In genomic region chr14:90513151-90514014, GRCh38 we compare ENCODE assay signal across 9 cellular contexts.
DNase-seq lines count a peak whose midpoint lies in the region; ATAC-seq, FAIRE-seq and TF ChIP-seq lines count a peak whose summit lies in the region.
"Had no signal": no experiment of that assay in that cellular context is flagged by ENCODE, and none has a peak within 500 bp of the region (broad histone marks: within the 10 kb centered on the region; RNA-seq: fewer than 3 reads in every experiment).

No MANE protein-coding gene starts in this region.

- no peak overlapping the region for H3K27ac Mint-ChIP-seq in activated CD4-positive, alpha-beta T cell treated with anti-CD3 and anti-CD28 coated beads, Interleukin-2, amount 10 ng/mL, durations not matched to agents 24 days and 14 days
- H3K27ac Mint-ChIP-seq: activated B cell treated with CpG ODN at 0.5 μM for 24 hours had no signal

- H3K4me1 ChIP-seq in GM23248 (ENCODE audit: insufficient read depth) (no peaks in the 10 kb centered on the region), parathyroid adenoma (peaks cover 75% of the 10 kb centered on the region)

- no peaks in the 10 kb centered on the region for H3K9me3 ChIP-seq in GM23248 (ENCODE audit: low read depth)
- H3K9me3 ChIP-seq in parathyroid adenoma (ENCODE audit: control insufficient read depth, low read length): no peaks in the 10 kb centered on the region

- H4K20me1 ChIP-seq in GM23248 (ENCODE audit: insufficient read depth): no peaks in the 10 kb centered on the region

- no peaks in the 10 kb centered on the region for H3K9me3 Mint-ChIP-seq in activated CD4-positive, alpha-beta T cell treated with anti-CD3 and anti-CD28 coated beads, Interleukin-2, amount 10 ng/mL, durations not matched to agents 24 days and 14 days
- H3K9me3 Mint-ChIP-seq: activated B cell treated with CpG ODN at 0.5 μM for 24 hours had no signal

- H3K27ac ChIP-seq in GM23248: no peak overlapping the region
- peak overlapping the region; percentile 73 for H3K27ac ChIP-seq in parathyroid adenoma

- H2AFZ ChIP-seq in GM23248 (no peak overlapping the region), parathyroid adenoma (peak overlapping the region; percentile 76)

- no peaks in the 10 kb centered on the region for H3K4me1 Mint-ChIP-seq in activated CD4-positive, alpha-beta T cell treated with anti-CD3 and anti-CD28 coated beads, Interleukin-2, amount 10 ng/mL, durations not matched to agents 24 days and 14 days

- ATAC-seq in HG02798 (IDR thresholded peaks at IDR 0.05; ENCODE audit: poor library complexity, unreplicated experiment) (no peak), HG03571 (IDR thresholded peaks at IDR 0.05; ENCODE audit: unreplicated experiment) (no peak), GM21528 (IDR thresholded peaks at IDR 0.05; ENCODE audit: low FRiP score, unreplicated experiment) (no peak)

- H3K4me3 ChIP-seq in GM23248: no peak overlapping the region
- no peak overlapping the region for H3K4me3 ChIP-seq in parathyroid adenoma (ENCODE audit: low read depth, low read length)

- FAIRE-seq in frontal cortex (lab: Jason Lieb, UNC): peak; percentile 31

- H3K36me3 ChIP-seq in GM23248 (ENCODE audit: low read depth) (no peaks in the 10 kb centered on the region), parathyroid adenoma (ENCODE audit: control insufficient read depth, insufficient read depth, low read length) (no peaks in the 10 kb centered on the region)

- H3K9ac ChIP-seq in GM23248 (no peak overlapping the region), parathyroid adenoma (no peak overlapping the region)

- intact Hi-C loops in activated CD4-positive, alpha-beta T cell treated with anti-CD3 and anti-CD28 coated beads, Interleukin-2, amount 10 ng/mL, durations not matched to agents 24 days and 14 days (cut with micrococcal nuclease): no loop called here

- no peaks in the 10 kb centered on the region for H3K9me2 ChIP-seq in GM23248 (ENCODE audit: insufficient read depth)

- WGBS in GM23248 (ENCODE audit: low coverage in 1 of 2, low lambda C conversion rate in 2 of 2, missing lambda C conversion rate in 2 of 2), 2 experiments: 36% methylated on average over 16 of the region's 16 CpGs

- H3K79me2 ChIP-seq in GM23248 (ENCODE audit: insufficient read depth) (no peaks in the 10 kb centered on the region), parathyroid adenoma (no peaks in the 10 kb centered on the region)

- no peak for TF ChIP-seq CTCF in parathyroid adenoma (IDR thresholded peaks at IDR 0.05)

- in situ Hi-C loops in GM23248 (cut with MboI): no loop called here

- no peak overlapping the region for H3K4me2 ChIP-seq in GM23248 (ENCODE audit: unreplicated experiment)
- H3K4me2 ChIP-seq in parathyroid adenoma (ENCODE audit: low read length): no peak overlapping the region

- DNase-seq in GM23248: peak; percentile 39
- peak; percentile 96 for DNase-seq in NCI-H526 treated with DMSO at 0.1 percent for 48 hours (lab: John Stamatoyannopoulos, UW)
- peak; percentile 82 to 85 for DNase-seq in frontal cortex (ENCODE audit: low spot score in 2 of 2)
- no peak for DNase-seq in activated CD4-positive, alpha-beta T cell treated with anti-CD3 and anti-CD28 coated beads, Interleukin-2, amount 10 ng/mL, durations not matched to agents 24 days and 14 days
- DNase-seq: activated B cell treated with CpG ODN at 0.5 μM for 24 hours had no signal

- H3K27me3 ChIP-seq in GM23248 (replicated peaks; ENCODE audit: insufficient read depth) (peaks cover 7% of the 10 kb centered on the region; the same call in 1 of the 2 replicates), parathyroid adenoma (ENCODE audit: control insufficient read depth, insufficient read depth, low read length) (no peaks in the 10 kb centered on the region)

- no peaks in the 10 kb centered on the region for H3K36me3 Mint-ChIP-seq in activated CD4-positive, alpha-beta T cell treated with anti-CD3 and anti-CD28 coated beads, Interleukin-2, amount 10 ng/mL, durations not matched to agents 24 days and 14 days (ENCODE audit: low read depth)

- no peaks in the 10 kb centered on the region for H3F3A ChIP-seq in GM23248 (ENCODE audit: insufficient read depth)

- no peak overlapping the region for H3K4me3 Mint-ChIP-seq in activated CD4-positive, alpha-beta T cell treated with anti-CD3 and anti-CD28 coated beads, Interleukin-2, amount 10 ng/mL, durations not matched to agents 24 days and 14 days
- H3K4me3 Mint-ChIP-seq: activated B cell treated with CpG ODN at 0.5 μM for 24 hours had no signal

- H3K27me3 Mint-ChIP-seq in activated CD4-positive, alpha-beta T cell treated with anti-CD3 and anti-CD28 coated beads, Interleukin-2, amount 10 ng/mL, durations not matched to agents 24 days and 14 days: peaks cover 10% of the 10 kb centered on the region
